Comparison of ENCODE assay signal across 9 cellular contexts in the genomic region with DNA sequence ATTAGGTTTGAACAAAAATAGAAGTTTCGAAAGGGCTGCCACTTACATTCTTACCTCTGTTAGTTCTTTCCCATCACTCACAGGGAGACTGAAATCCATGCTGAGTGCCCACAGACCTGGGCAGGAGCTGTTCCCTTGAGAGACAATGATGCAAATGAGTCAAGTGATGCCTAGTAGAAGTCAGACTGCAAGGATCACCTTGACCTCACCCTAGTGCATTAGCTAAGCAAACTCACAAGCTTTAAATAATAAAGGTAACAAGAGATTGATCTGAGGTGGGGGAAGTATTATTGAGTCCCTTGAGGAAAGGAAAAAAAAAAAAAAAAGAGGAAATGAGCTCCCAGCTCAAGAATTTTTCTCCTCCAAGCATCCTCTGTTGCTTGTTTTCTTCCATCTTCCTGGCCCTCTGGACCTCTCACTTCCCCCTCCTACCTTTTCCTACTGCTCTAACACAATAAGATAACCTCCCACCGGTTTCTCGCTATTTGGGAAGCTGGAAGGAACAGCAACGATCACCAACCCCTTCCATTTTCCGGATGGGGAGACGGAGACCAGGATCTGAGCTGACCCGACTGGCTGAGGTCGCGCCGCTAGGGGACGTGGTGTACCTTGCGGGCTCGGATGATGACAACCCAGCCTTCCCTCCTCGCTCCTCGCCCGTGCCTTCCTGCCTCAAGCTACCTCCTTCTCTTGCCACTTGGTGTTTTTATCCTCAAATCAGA. TPM values are rescaled to one million over a fixed set of nuclear protein-coding genes. Genes with fewer than 3 reads are reported as not detected.
DNase-seq lines count a peak whose midpoint lies in the region; ATAC-seq, FAIRE-seq and TF ChIP-seq lines count a peak whose summit lies in the region.
"Had no signal": no experiment of that assay in that cellular context is flagged by ENCODE, and none has a peak within 500 bp of the region (broad histone marks: within the 10 kb centered on the region; RNA-seq: fewer than 3 reads in every experiment).

No MANE protein-coding gene starts in this region.

- peak overlapping the region; percentile 66 for H3K27ac ChIP-seq in PC-3 (ENCODE audit: low read length)

- CTCF ChIA-PET in PC-3 (lab: Charles Lee): interaction anchor here (0.6 kb wide), 5 partner anchors 36 to 1837 kb away, joined by 3 to 9 read pairs (median 3); no protein-coding TSS in a partner anchor
- CTCF ChIA-PET in activated CD4-positive, alpha-beta memory T cell treated with anti-CD3 and anti-CD28 coated beads for 36 hours (lab: Charles Lee): no interaction called here

- POLR2A ChIA-PET in PC-3 (lab: Charles Lee; ENCODE audit: unreplicated experiment): no interaction called here
- POLR2A ChIA-PET in activated CD4-positive, alpha-beta memory T cell treated with anti-CD3 and anti-CD28 coated beads for 36 hours (lab: Charles Lee): no interaction called here

- intact Hi-C loops in PC-3 (cut with micrococcal nuclease): loop anchor here (2.0 to 5.0 kb wide), 5 partner anchors 124 to 399 kb away; no protein-coding TSS in a partner anchor
- intact Hi-C loops in activated CD4-positive, alpha-beta memory T cell treated with anti-CD3 and anti-CD28 coated beads for 36 hours (cut with micrococcal nuclease): loop anchor here (5.0 kb wide), 1 partner anchor 261 kb away; no protein-coding TSS in a partner anchor

- peak overlapping the region; percentile 17; the same call in 1 of the 2 replicates for H2AFZ ChIP-seq in PC-3 (ENCODE audit: low read length)
- no peak overlapping the region for H2AFZ ChIP-seq in neuron (ENCODE audit: low read depth, low read length)

- no peaks in the 10 kb centered on the region for H3F3A ChIP-seq in PC-3 (ENCODE audit: low read length, unreplicated experiment)

- no peak overlapping the region for H3K4me3 Mint-ChIP-seq in activated CD4-positive, alpha-beta memory T cell treated with anti-CD3 and anti-CD28 coated beads for 36 hours

- peak overlapping the region; percentile 92 for H3K4me2 ChIP-seq in PC-3 (ENCODE audit: low read length)

- peaks cover 84% of the 10 kb centered on the region for H3K79me2 ChIP-seq in PC-3 (ENCODE audit: low read length)

- peak; percentile 74 for TF ChIP-seq CTCF in PC-3 (conservative IDR thresholded peaks at IDR 0.05; ENCODE audit: low read depth, low read length)
- peak; percentile 73 for TF ChIP-seq CTCF in fibroblast of pulmonary artery (IDR thresholded peaks at IDR 0.05; ENCODE audit: low read length, missing control alignments)
- TF ChIP-seq CTCF in GM20000 (IDR thresholded peaks at IDR 0.05; ENCODE audit: extremely low read depth, missing control alignments): no peak

- no peak overlapping the region for H3K27ac Mint-ChIP-seq in activated CD4-positive, alpha-beta memory T cell treated with anti-CD3 and anti-CD28 coated beads for 36 hours

- FAIRE-seq in frontal cortex (lab: Jason Lieb, UNC): no peak

- no peaks in the 10 kb centered on the region for H3K9me3 Mint-ChIP-seq in activated CD4-positive, alpha-beta memory T cell treated with anti-CD3 and anti-CD28 coated beads for 36 hours
- H3K9me3 Mint-ChIP-seq: IgD-negative memory B cell had no signal

- BruUV-seq in PC-3 (replicated peaks; lab: Mats Ljungman, UMichigan): no TSS peak

- H3K4me3 ChIP-seq in PC-3 (ENCODE audit: low read length): peak overlapping the region; percentile 83
- peak overlapping the region; percentile 87 for H3K4me3 ChIP-seq in fibroblast of pulmonary artery (replicated peaks; ENCODE audit: low read depth, low read length)
- H3K4me3 ChIP-seq in neuron (ENCODE audit: low read length): peak overlapping the region; percentile 90

- no peaks in the 10 kb centered on the region for H3K36me3 Mint-ChIP-seq in activated CD4-positive, alpha-beta memory T cell treated with anti-CD3 and anti-CD28 coated beads for 36 hours

- H3K27me3 ChIP-seq in PC-3 (ENCODE audit: low read length) (no peaks in the 10 kb centered on the region), neuron (ENCODE audit: insufficient read depth, low read length) (no peaks in the 10 kb centered on the region)

- peak; percentile 20 for ATAC-seq in PC-3

- H3K9me2 ChIP-seq in PC-3 (replicated peaks; ENCODE audit: low read length): no peaks in the 10 kb centered on the region

- peaks cover 32% of the 10 kb centered on the region for H3K27me3 Mint-ChIP-seq in activated CD4-positive, alpha-beta memory T cell treated with anti-CD3 and anti-CD28 coated beads for 36 hours

- H3K4me1 Mint-ChIP-seq in activated CD4-positive, alpha-beta memory T cell treated with anti-CD3 and anti-CD28 coated beads for 36 hours (ENCODE audit: low read depth): peaks cover 10% of the 10 kb centered on the region

- H3K4me1 ChIP-seq in PC-3 (ENCODE audit: insufficient read depth, low read length) (peaks cover 50% of the 10 kb centered on the region), neuron (ENCODE audit: insufficient read depth, low read length) (peaks cover 17% of the 10 kb centered on the region)

- peak overlapping the region; percentile 89 for H3K9ac ChIP-seq in PC-3 (ENCODE audit: low read length)

- DNase-seq in ELR (ENCODE audit: low read depth): peak; percentile 82
- peak; percentile 67 for DNase-seq in PC-3
- DNase-seq in fibroblast of pulmonary artery (ENCODE audit: low read depth): peak; percentile 49
- no peak for DNase-seq in T-helper 2 cell
- DNase-seq in frontal cortex (ENCODE audit: low spot score in 2 of 2): no peak
- DNase-seq in activated CD4-positive, alpha-beta memory T cell treated with anti-CD3 and anti-CD28 coated beads for 36 hours: no peak
- no peak for DNase-seq in GM20000 (ENCODE audit: low spot score)

- peaks cover 18% of the 10 kb centered on the region; the same call in 1 of the 2 replicates for H3K36me3 ChIP-seq in PC-3 (ENCODE audit: low read depth, low read length)
- H3K36me3 ChIP-seq in neuron (ENCODE audit: insufficient read depth, low read length): no peaks in the 10 kb centered on the region

- H3K9me3 ChIP-seq in PC-3 (ENCODE audit: low read length) (no peaks in the 10 kb centered on the region), neuron (ENCODE audit: low read length) (no peaks in the 10 kb centered on the region)

- H4K20me1 ChIP-seq in PC-3 (ENCODE audit: low read length): no peaks in the 10 kb centered on the region

RNA-seq across cellular contexts. Expression of a gene that starts 2.0 kb away (rescaled TPM):
- 67.9 and 75.0 TPM in 2 replicates for total RNA-seq in PC-3 (2014; rRNA removed)
- total RNA-seq in frontal cortex: 24.5 TPM
- total RNA-seq in activated CD4-positive, alpha-beta memory T cell treated with anti-CD3 and anti-CD28 coated beads for 36 hours: not detected

Comparison
In these comparisons a context has a peak if more than half of its experiments do, and no peak if none do; other contexts are left out.
1. DNase-seq: peak in ELR (single experiment), PC-3 (single experiment) and fibroblast of pulmonary artery (single experiment); none in T-helper 2 cell (0 of 5), frontal cortex (0 of 2), activated CD4-positive, alpha-beta memory T cell treated with anti-CD3 and anti-CD28 coated beads for 36 hours (single experiment) and GM20000 (single experiment).
2. RNA of a gene that starts 2.0 kb away (total RNA-seq): 67.9 to 75.0 TPM in PC-3 and 24.5 TPM in frontal cortex (single experiment); not detected in activated CD4-positive, alpha-beta memory T cell treated with anti-CD3 and anti-CD28 coated beads for 36 hours; every median in the first group is over 10 times any median in the second.
3. Peak in every context shown above with its lines, with median percentiles within 50 percentile points of each other: H3K4me3 ChIP-seq.